ENCODE assay signal across 9 cellular contexts in genomic region chr10:100656479-100656878, GRCh38.
DNase-seq lines count a peak whose midpoint lies in the region; ATAC-seq and TF ChIP-seq lines count a peak whose summit lies in the region.
"Had no signal": no experiment of that assay in that cellular context is flagged by ENCODE, and none has a peak within 500 bp of the region (broad histone marks: within the 10 kb centered on the region; RNA-seq: fewer than 3 reads in every experiment).

No MANE protein-coding gene starts in this region.

- no TSS peak for BruUV-seq in A673 (replicated peaks; lab: Mats Ljungman, UMichigan)

- no peak overlapping the region for H3K27ac Mint-ChIP-seq in activated naive CD8-positive, alpha-beta T cell treated with anti-CD3 and anti-CD28 coated beads, Interleukin-2, amount 10 ng/mL, durations not matched to agents 7 days and 5 days

- no peaks in the 10 kb centered on the region for H3K79me2 ChIP-seq in Karpas-422 (ENCODE audit: low read length)

- POLR2A ChIA-PET in A673 (lab: Charles Lee; ENCODE audit: low non-redundant PET): no interaction called here
- POLR2A ChIA-PET in activated naive CD8-positive, alpha-beta T cell treated with anti-CD3 and anti-CD28 coated beads, Interleukin-2, amount 10 ng/mL, durations not matched to agents 7 days and 5 days (lab: Charles Lee): no interaction called here

- peaks cover 17% of the 10 kb centered on the region for H3K4me1 ChIP-seq in A673 (ENCODE audit: insufficient read depth, low read length, poor library complexity, severe bottlenecking)
- H3K4me1 ChIP-seq in left lung: peaks cover 0 to 22% of the 10 kb centered on the region in 2 donors
- H3K4me1 ChIP-seq in Karpas-422 (ENCODE audit: low read length): no peaks in the 10 kb centered on the region

- H4K20me1 ChIP-seq in Karpas-422 (ENCODE audit: insufficient read depth, low read depth, low read length): no peaks in the 10 kb centered on the region

- H3K9ac ChIP-seq in Karpas-422 (ENCODE audit: low read length): no peak overlapping the region

- no peak overlapping the region for H3K4me3 Mint-ChIP-seq in activated naive CD8-positive, alpha-beta T cell treated with anti-CD3 and anti-CD28 coated beads, Interleukin-2, amount 10 ng/mL, durations not matched to agents 7 days and 5 days

- H2AFZ ChIP-seq in Karpas-422 (ENCODE audit: low read length): no peak overlapping the region

- CTCF ChIA-PET in A673 (lab: Charles Lee): no interaction called here

- H3K27ac ChIP-seq in A673 (ENCODE audit: low read depth, low read length, poor library complexity, severe bottlenecking) (no peak overlapping the region), left lung (no peak overlapping the region), Karpas-422 (ENCODE audit: low read length) (no peak overlapping the region)

- no peaks in the 10 kb centered on the region for H3K9me3 Mint-ChIP-seq in activated naive CD8-positive, alpha-beta T cell treated with anti-CD3 and anti-CD28 coated beads, Interleukin-2, amount 10 ng/mL, durations not matched to agents 7 days and 5 days

- intact Hi-C loops in A673 (cut with micrococcal nuclease; ENCODE audit: unreplicated experiment) (no loop called here), left lung (cut with DNase I) (no loop called here)

- peak overlapping the region; percentile 15 for H3K4me3 ChIP-seq in A673 (ENCODE audit: low read depth, low read length, poor library complexity, severe bottlenecking)
- H3K4me3 ChIP-seq in left lung: no peak overlapping the region
- no peak overlapping the region for H3K4me3 ChIP-seq in Karpas-422 (ENCODE audit: low read length)

- H3K4me1 Mint-ChIP-seq in activated naive CD8-positive, alpha-beta T cell treated with anti-CD3 and anti-CD28 coated beads, Interleukin-2, amount 10 ng/mL, durations not matched to agents 7 days and 5 days: peaks cover 23% of the 10 kb centered on the region

- H3K9me3 ChIP-seq in A673 (ENCODE audit: low read depth, low read length, poor library complexity, severe bottlenecking) (no peaks in the 10 kb centered on the region), left lung (no peaks in the 10 kb centered on the region), Karpas-422 (ENCODE audit: low read length) (no peaks in the 10 kb centered on the region)

- H3K36me3 ChIP-seq in A673 (ENCODE audit: insufficient read depth, low read length, poor library complexity, severe bottlenecking): no peaks in the 10 kb centered on the region
- H3K36me3 ChIP-seq in left lung: no peaks in the 10 kb centered on the region
- no peaks in the 10 kb centered on the region for H3K36me3 ChIP-seq in Karpas-422 (ENCODE audit: insufficient read depth, low read length)

- DNase-seq in A673 (ENCODE audit: low spot score) (peak; percentile 42), GM03348 (ENCODE audit: low spot score) (peak; percentile 87), left lung (peak in 1 of 2 donors; percentile 71), Karpas-422 (no peak)
- no peak for DNase-seq in activated naive CD8-positive, alpha-beta T cell treated with anti-CD3 and anti-CD28 coated beads, Interleukin-2, amount 10 ng/mL, durations not matched to agents 7 days and 5 days
- no peak for DNase-seq in central memory CD4-positive, alpha-beta T cell
- no peak for DNase-seq in activated effector memory CD4-positive, alpha-beta T cell treated with anti-CD3 and anti-CD28 coated beads, Interleukin-2, amount 50 U/mL, for 16 hours
- DNase-seq: left cardiac atrium had no signal

- no peaks in the 10 kb centered on the region for H3K9me2 ChIP-seq in Karpas-422 (replicated peaks; ENCODE audit: insufficient read depth, low read length)

- peaks cover 82% of the 10 kb centered on the region for H3K27me3 Mint-ChIP-seq in activated naive CD8-positive, alpha-beta T cell treated with anti-CD3 and anti-CD28 coated beads, Interleukin-2, amount 10 ng/mL, durations not matched to agents 7 days and 5 days

- peak; percentile 25 for ATAC-seq in activated naive CD8-positive, alpha-beta T cell treated with anti-CD3 and anti-CD28 coated beads, Interleukin-2, amount 10 ng/mL, durations not matched to agents 7 days and 5 days (ENCODE audit: low read depth)
- ATAC-seq in left lung: peak; percentile 54
- no peak for ATAC-seq in GM21717 (IDR thresholded peaks at IDR 0.05; ENCODE audit: unreplicated experiment)

- no peak overlapping the region for H3K4me2 ChIP-seq in Karpas-422 (ENCODE audit: low read depth, low read length, poor library complexity, severe bottlenecking)

- H3K36me3 Mint-ChIP-seq in activated naive CD8-positive, alpha-beta T cell treated with anti-CD3 and anti-CD28 coated beads, Interleukin-2, amount 10 ng/mL, durations not matched to agents 7 days and 5 days: peaks cover 2% of the 10 kb centered on the region

- no peak for TF ChIP-seq CTCF in A673 (conservative IDR thresholded peaks at IDR 0.05; ENCODE audit: low read depth, low read length)
- no peak for TF ChIP-seq CTCF in left lung (IDR thresholded peaks at IDR 0.05)

- H3K27me3 ChIP-seq in A673 (replicated peaks; ENCODE audit: insufficient read depth, low read depth, low read length, poor library complexity) (peaks cover 79% of the 10 kb centered on the region), left lung (peaks cover 87 to 96% of the 10 kb centered on the region in 2 donors), Karpas-422 (ENCODE audit: low read length) (no peaks in the 10 kb centered on the region)

Comparison
In these comparisons a context has a peak if more than half of its experiments do, and no peak if none do; other contexts are left out.
1. DNase-seq: peak in A673 (single experiment) and GM03348 (single experiment); none in activated naive CD8-positive, alpha-beta T cell treated with anti-CD3 and anti-CD28 coated beads, Interleukin-2, amount 10 ng/mL, durations not matched to agents 7 days and 5 days (single experiment), central memory CD4-positive, alpha-beta T cell (single experiment), activated effector memory CD4-positive, alpha-beta T cell treated with anti-CD3 and anti-CD28 coated beads, Interleukin-2, amount 50 U/mL, for 16 hours (single experiment) and Karpas-422 (single experiment).